8 cellular contexts compared by ENCODE assay signal in genomic region chr7:112390945-112391821, GRCh38.
DNase-seq lines count a peak whose midpoint lies in the region; TF ChIP-seq lines count a peak whose summit lies in the region.
"Not testable (repeated sequence)": the region's sequence is repeated elsewhere in the genome, so short reads cannot be mapped to it uniquely, and the experiment has no call there.

No MANE protein-coding gene starts in this region.

- H3K27me3 ChIP-seq in MM.1S (replicated peaks; ENCODE audit: insufficient read depth, low read length); rectal smooth muscle tissue (ENCODE audit: control insufficient read depth, insufficient read depth, low read length): not testable (repeated sequence)

- peaks cover 16% of the 10 kb centered on the region for H3F3A ChIP-seq in MM.1S (ENCODE audit: insufficient read depth, low read length)

- POLR2A ChIA-PET in RWPE1 (lab: Yijun Ruan, JAX; ENCODE audit: low non-redundant PET): not testable (repeated sequence)

- CTCF ChIA-PET in RWPE1 (lab: Yijun Ruan, JAX): interaction anchor here (0.5 kb wide), 1 partner anchor 241 kb away, joined by 3 read pairs; no protein-coding TSS in a partner anchor

- H3K27ac ChIP-seq in MM.1S (ENCODE audit: low read length): peak overlapping the region; percentile 51; the same call in 1 of the 2 replicates
- not testable (repeated sequence) for H3K27ac ChIP-seq in RWPE1; substantia nigra (ENCODE audit: low read depth, low read length, poor library complexity, severe bottlenecking)
- H3K27ac ChIP-seq in coronary artery: peak overlapping the region in 1 of 2 donors; percentile 67
- H3K27ac ChIP-seq in rectal smooth muscle tissue (ENCODE audit: low read depth, low read length): peak overlapping the region; percentile 64

- H3K4me3 ChIP-seq in MM.1S (ENCODE audit: low read length) (peak overlapping the region; percentile 53), coronary artery (peak overlapping the region; percentile 69), rectal smooth muscle tissue (ENCODE audit: low read length) (peak overlapping the region; percentile 51)

- not testable (repeated sequence) for H3K4me1 ChIP-seq in MM.1S (ENCODE audit: low read length); rectal smooth muscle tissue (ENCODE audit: control insufficient read depth, insufficient read depth, low read length)

- H3K9ac ChIP-seq in MM.1S (ENCODE audit: low read length): peak overlapping the region; percentile 58; the same call in 1 of the 2 replicates
- not testable (repeated sequence) for H3K9ac ChIP-seq in rectal smooth muscle tissue (ENCODE audit: low read length)

- peak overlapping the region; percentile 49 for H3K4me2 ChIP-seq in MM.1S (ENCODE audit: low read depth, low read length)

- DNase-seq in DMS53 (lab: John Stamatoyannopoulos, UW): peak; percentile 90
- peak; percentile 60 for DNase-seq in MM.1S
- DNase-seq in RWPE1 (ENCODE audit: low spot score): peak; percentile 13
- peak; percentile 60 for DNase-seq in activated CD8-positive, alpha-beta memory T cell treated with anti-CD3 and anti-CD28 coated beads, Interleukin-2, amount 50 U/mL, for 48 hours
- DNase-seq in coronary artery (ENCODE audit: low spot score): not testable (repeated sequence)
- peak; percentile 63 for DNase-seq in iris pigment epithelial cell (ENCODE audit: low read depth)
- peak in 30 of 49 donors; percentile 1 to 82 (median 40) for DNase-seq in substantia nigra (lab: John Stamatoyannopoulos, UW)

- H3K36me3 ChIP-seq in MM.1S (replicated peaks; ENCODE audit: insufficient read depth, low read length); rectal smooth muscle tissue (ENCODE audit: control insufficient read depth, insufficient read depth, low read length): not testable (repeated sequence)

- H3K9me3 ChIP-seq in MM.1S (replicated peaks; ENCODE audit: insufficient read depth, low read length): not testable (repeated sequence)

- peak overlapping the region; percentile 61 for H2AFZ ChIP-seq in MM.1S (ENCODE audit: low read length)

- H3K9me2 ChIP-seq in MM.1S (replicated peaks; ENCODE audit: insufficient read depth, low read length): not testable (repeated sequence)

- not testable (repeated sequence) for TF ChIP-seq CTCF in MM.1S (IDR thresholded peaks at IDR 0.05; ENCODE audit: low read length); RWPE1 (conservative IDR thresholded peaks at IDR 0.05; ENCODE audit: low read depth); coronary artery (IDR thresholded peaks at IDR 0.05)

- not testable (repeated sequence) for H4K20me1 ChIP-seq in MM.1S (ENCODE audit: insufficient read depth, low read length)

- not testable (repeated sequence) for H3K79me2 ChIP-seq in MM.1S (ENCODE audit: low read length)
